Comparison of ENCODE assay signal across 13 cellular contexts in the genomic region with DNA sequence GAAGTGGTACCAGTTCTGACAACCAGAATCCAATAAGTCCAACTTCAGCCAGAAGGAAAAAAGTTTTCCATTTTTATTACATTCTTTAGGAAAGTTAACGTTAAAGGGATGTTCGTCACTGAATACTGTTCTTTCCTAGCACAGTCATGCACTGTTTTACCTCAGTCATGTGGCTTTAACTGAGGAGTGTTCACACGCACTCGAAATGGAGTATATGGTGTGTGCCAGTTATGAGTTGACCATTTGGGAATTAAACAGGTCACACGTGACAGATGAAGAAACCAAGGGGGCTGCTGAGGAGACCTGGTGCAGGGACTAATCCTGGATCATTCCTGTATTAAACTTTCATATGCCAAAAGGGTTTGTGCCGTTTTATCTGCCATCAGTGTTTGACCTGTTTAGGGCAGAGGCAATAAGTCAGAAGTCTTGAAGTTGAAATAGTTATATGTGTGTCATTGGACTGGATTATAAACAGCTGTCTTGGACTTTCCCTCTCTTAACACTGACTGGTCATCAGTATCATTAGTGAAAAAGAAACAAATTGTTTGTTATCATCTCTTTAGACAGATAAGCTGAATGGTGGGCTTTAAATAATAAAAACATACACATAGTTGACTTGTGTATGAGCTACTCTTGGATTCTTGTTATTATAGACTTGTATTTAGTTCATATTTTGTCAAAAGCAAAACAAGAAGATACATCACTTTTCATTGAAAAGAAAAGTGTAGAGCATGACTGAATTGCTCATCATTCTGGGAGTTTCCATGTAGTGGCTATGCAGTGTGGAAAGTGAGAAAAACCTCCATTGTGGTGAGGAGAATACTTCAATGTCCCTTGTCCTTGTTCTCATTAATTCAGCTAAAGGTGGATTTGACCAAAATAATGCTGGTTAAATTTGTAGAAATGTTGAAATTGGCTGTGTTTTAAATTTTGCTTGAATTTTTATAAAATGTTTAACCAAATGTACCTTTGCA.
DNase-seq lines count a peak whose midpoint lies in the region; ATAC-seq and TF ChIP-seq lines count a peak whose summit lies in the region.
"Had no signal": no experiment of that assay in that cellular context is flagged by ENCODE, and none has a peak within 500 bp of the region (broad histone marks: within the 10 kb centered on the region; RNA-seq: fewer than 3 reads in every experiment).

No MANE protein-coding gene starts in this region.

- H3K4me3 Mint-ChIP-seq in activated naive CD4-positive, alpha-beta T cell treated with anti-CD3 and anti-CD28 coated beads, Interleukin-2, amount 50 U/mL, for 24 hours, result no peak overlapping the region
- H3K4me3 Mint-ChIP-seq in stimulated activated naive CD8-positive, alpha-beta T cell treated with anti-CD3 and anti-CD28 coated beads, Interleukin-15, Interleukin-2, amounts not matched to agents 100 ng/mL and 50 ng/mL, for 24 hours, result no peak overlapping the region
- no peak overlapping the region for H3K4me3 Mint-ChIP-seq in naive thymus-derived CD8-positive, alpha-beta T cell
- H3K4me3 Mint-ChIP-seq: dendritic cell treated with granulocyte-macrophage colony-stimulating factor and Interleukin-4, amounts not matched to agents 40 ng/mL and 50 ng/mL, for 4 days had no signal

- H3K9me3 Mint-ChIP-seq in activated naive CD4-positive, alpha-beta T cell treated with anti-CD3 and anti-CD28 coated beads, Interleukin-2, amount 50 U/mL, for 24 hours, result no peaks in the 10 kb centered on the region
- H3K9me3 Mint-ChIP-seq in stimulated activated naive CD8-positive, alpha-beta T cell treated with anti-CD3 and anti-CD28 coated beads, Interleukin-15, Interleukin-2, amounts not matched to agents 100 ng/mL and 50 ng/mL, for 24 hours, result peaks cover 4% of the 10 kb centered on the region
- H3K9me3 Mint-ChIP-seq in naive thymus-derived CD8-positive, alpha-beta T cell, result peaks cover 0 to 3% (median 0%) of the 10 kb centered on the region in 9 donors

- H3K79me2 ChIP-seq in PC-9 (ENCODE audit: low read depth), result no peaks in the 10 kb centered on the region

- no peaks in the 10 kb centered on the region for H3K27me3 Mint-ChIP-seq in activated naive CD4-positive, alpha-beta T cell treated with anti-CD3 and anti-CD28 coated beads, Interleukin-2, amount 50 U/mL, for 24 hours
- no peaks in the 10 kb centered on the region for H3K27me3 Mint-ChIP-seq in stimulated activated naive CD8-positive, alpha-beta T cell treated with anti-CD3 and anti-CD28 coated beads, Interleukin-15, Interleukin-2, amounts not matched to agents 100 ng/mL and 50 ng/mL, for 24 hours
- no peaks in the 10 kb centered on the region for H3K27me3 Mint-ChIP-seq in naive thymus-derived CD8-positive, alpha-beta T cell
- H3K27me3 Mint-ChIP-seq: dendritic cell treated with granulocyte-macrophage colony-stimulating factor and Interleukin-4, amounts not matched to agents 40 ng/mL and 50 ng/mL, for 4 days had no signal

- no peaks in the 10 kb centered on the region for H3K4me1 Mint-ChIP-seq in activated naive CD4-positive, alpha-beta T cell treated with anti-CD3 and anti-CD28 coated beads, Interleukin-2, amount 50 U/mL, for 24 hours
- H3K4me1 Mint-ChIP-seq in stimulated activated naive CD8-positive, alpha-beta T cell treated with anti-CD3 and anti-CD28 coated beads, Interleukin-15, Interleukin-2, amounts not matched to agents 100 ng/mL and 50 ng/mL, for 24 hours (ENCODE audit: low read depth), result peaks cover 23% of the 10 kb centered on the region
- H3K4me1 Mint-ChIP-seq in naive thymus-derived CD8-positive, alpha-beta T cell, result no peaks in the 10 kb centered on the region

- POLR2A ChIA-PET in PC-9 (lab: Charles Lee; ENCODE audit: unreplicated experiment), result no interaction called here
- POLR2A ChIA-PET in naive thymus-derived CD8-positive, alpha-beta T cell (lab: Charles Lee), result no interaction called here

- TF ChIP-seq CTCF in mucosa of descending colon (IDR thresholded peaks at IDR 0.05) (no peak), PC-9 (conservative IDR thresholded peaks at IDR 0.05) (no peak)

- H3K9me3 ChIP-seq in mucosa of descending colon, result no peaks in the 10 kb centered on the region
- no peaks in the 10 kb centered on the region; the same call in 1 of the 2 replicates for H3K9me3 ChIP-seq in PC-9 (ENCODE audit: insufficient read depth, low read depth)
- H3K9me3 ChIP-seq: upper lobe of left lung had no signal

- no peaks in the 10 kb centered on the region for H3K27me3 ChIP-seq in PC-9 (ENCODE audit: insufficient read depth, low read depth)
- H3K27me3 ChIP-seq: upper lobe of left lung had no signal

- H3K4me2 ChIP-seq in PC-9, result no peak overlapping the region

- ATAC-seq in HG02623 (IDR thresholded peaks at IDR 0.05; ENCODE audit: unreplicated experiment), result peak; percentile 66
- peak; percentile 77 for ATAC-seq in HG03442 (IDR thresholded peaks at IDR 0.05; ENCODE audit: unreplicated experiment)
- ATAC-seq in mucosa of descending colon, result no peak
- ATAC-seq in naive thymus-derived CD8-positive, alpha-beta T cell, result no peak

- BruUV-seq in PC-9 (replicated peaks; lab: Mats Ljungman, UMichigan), result no TSS peak

- no peaks in the 10 kb centered on the region for H3K4me1 ChIP-seq in mucosa of descending colon (ENCODE audit: low read depth)
- no peaks in the 10 kb centered on the region for H3K4me1 ChIP-seq in PC-9 (replicated peaks; ENCODE audit: insufficient read depth)
- H3K4me1 ChIP-seq: upper lobe of left lung had no signal

- H3K36me3 Mint-ChIP-seq in activated naive CD4-positive, alpha-beta T cell treated with anti-CD3 and anti-CD28 coated beads, Interleukin-2, amount 50 U/mL, for 24 hours, result peaks cover 15% of the 10 kb centered on the region
- peaks cover 42% of the 10 kb centered on the region for H3K36me3 Mint-ChIP-seq in stimulated activated naive CD8-positive, alpha-beta T cell treated with anti-CD3 and anti-CD28 coated beads, Interleukin-15, Interleukin-2, amounts not matched to agents 100 ng/mL and 50 ng/mL, for 24 hours (ENCODE audit: low read depth)
- H3K36me3 Mint-ChIP-seq in naive thymus-derived CD8-positive, alpha-beta T cell, result peaks cover 9 to 57% (median 32%) of the 10 kb centered on the region in 3 donors

- no peak overlapping the region for H3K4me3 ChIP-seq in mucosa of descending colon
- H3K4me3 ChIP-seq in PC-9, result no peak overlapping the region
- H3K4me3 ChIP-seq: upper lobe of left lung had no signal

- no peaks in the 10 kb centered on the region for H4K20me1 ChIP-seq in PC-9 (ENCODE audit: insufficient read depth)

- H3K9me2 ChIP-seq in PC-9 (ENCODE audit: insufficient read depth), result no peaks in the 10 kb centered on the region

- CTCF ChIA-PET in PC-9 (lab: Charles Lee), result no interaction called here

- no peaks in the 10 kb centered on the region for H3F3A ChIP-seq in PC-9 (ENCODE audit: insufficient read depth, low read depth)

- no peak overlapping the region for H2AFZ ChIP-seq in PC-9

- no peak for DNase-seq in activated naive CD4-positive, alpha-beta T cell treated with anti-CD3 and anti-CD28 coated beads, Interleukin-2, amount 50 U/mL, for 16 hours
- DNase-seq in mucosa of descending colon, result no peak
- DNase-seq in PC-9, result no peak
- no peak for DNase-seq in naive thymus-derived CD8-positive, alpha-beta T cell
- DNase-seq: activated CD4-positive, alpha-beta T cell treated with anti-CD3 and anti-CD28 coated beads, Interleukin-2, amount 50 U/mL, for 4 hours; KG1; NCI-H2029; upper lobe of left lung had no signal

- intact Hi-C loops in mucosa of descending colon (cut with DNase I, micrococcal nuclease) (no loop called here), PC-9 (cut with micrococcal nuclease; ENCODE audit: unreplicated experiment) (loop anchor here (5.0 kb wide), 1 partner anchor 483 kb away; no protein-coding TSS in a partner anchor)

- no peak overlapping the region for H3K27ac ChIP-seq in PC-9
- H3K27ac ChIP-seq: upper lobe of left lung had no signal

- H3K27ac Mint-ChIP-seq in activated naive CD4-positive, alpha-beta T cell treated with anti-CD3 and anti-CD28 coated beads, Interleukin-2, amount 50 U/mL, for 24 hours, result peak overlapping the region; percentile 30
- H3K27ac Mint-ChIP-seq in stimulated activated naive CD8-positive, alpha-beta T cell treated with anti-CD3 and anti-CD28 coated beads, Interleukin-15, Interleukin-2, amounts not matched to agents 100 ng/mL and 50 ng/mL, for 24 hours, result peak overlapping the region; percentile 36
- H3K27ac Mint-ChIP-seq in naive thymus-derived CD8-positive, alpha-beta T cell, result peak overlapping the region in 2 of 10 donors; percentile 0 to 51
- H3K27ac Mint-ChIP-seq: dendritic cell treated with granulocyte-macrophage colony-stimulating factor and Interleukin-4, amounts not matched to agents 40 ng/mL and 50 ng/mL, for 4 days had no signal

- H3K36me3 ChIP-seq in mucosa of descending colon (ENCODE audit: low read depth), result no peaks in the 10 kb centered on the region
- H3K36me3 ChIP-seq in PC-9 (ENCODE audit: low read depth), result no peaks in the 10 kb centered on the region

Comparison
In these comparisons a context has a peak if more than half of its experiments do, and no peak if none do; other contexts are left out.
1. ATAC-seq: peak in HG02623 (single experiment) and HG03442 (single experiment); none in mucosa of descending colon (single experiment) and naive thymus-derived CD8-positive, alpha-beta T cell (0 of 2).